Comparison of ENCODE assay signal across 8 cellular contexts in genomic region chr6:4407710-4408109, GRCh38.
DNase-seq lines count a peak whose midpoint lies in the region; ATAC-seq, FAIRE-seq and TF ChIP-seq lines count a peak whose summit lies in the region.
"Not testable (repeated sequence)": the region's sequence is repeated elsewhere in the genome, so short reads cannot be mapped to it uniquely, and the experiment has no call there.

No MANE protein-coding gene starts in this region.

- H3K27ac ChIP-seq in GM12878 (ENCODE audit: control insufficient read depth, insufficient read depth), result not testable (repeated sequence)

- TF ChIP-seq CTCF in GM12878 (IDR thresholded peaks at IDR 0.05 in 2 of 3, conservative IDR thresholded peaks at IDR 0.05 in 1 of 3; ENCODE audit: control insufficient read depth in 2 of 3, extremely low read depth in 1 of 3, insufficient read depth in 1 of 3, low read depth in 3 of 3, low read length in 3 of 3), result not testable (repeated sequence)

- not testable (repeated sequence) for H3K79me2 ChIP-seq in GM12878 (ENCODE audit: control insufficient read depth, insufficient read depth, low read length)

- RAD21 ChIA-PET in GM12878 (lab: Charles Lee; ENCODE audit: unreplicated experiment), result not testable (repeated sequence)

- POLR2A ChIA-PET in GM12878 (lab: Charles Lee), result not testable (repeated sequence)

- H3K4me2 ChIP-seq in GM12878 (ENCODE audit: control insufficient read depth, insufficient read depth), result peak overlapping the region; percentile 17; the same call in 1 of the 2 replicates

- intact Hi-C loops in GM12878 (cut with micrococcal nuclease; ENCODE audit: unreplicated experiment), result not testable (repeated sequence)

- H3K4me1 ChIP-seq in GM12878 (ENCODE audit: control insufficient read depth, insufficient read depth, low read length), result not testable (repeated sequence)

- TF ChIP-seq POLR2A in GM12878 (IDR thresholded peaks at IDR 0.05; ENCODE audit: low read depth, low read length), result not testable (repeated sequence)

- not testable (repeated sequence) for H3K9me3 ChIP-seq in GM12878 (replicated peaks; ENCODE audit: control insufficient read depth, insufficient read depth, low read length)

- in situ Hi-C loops in GM12878 (cut with MboI), result not testable (repeated sequence)

- TF ChIP-seq RAD21 in GM12878 (IDR thresholded peaks at IDR 0.05; ENCODE audit: insufficient read depth, low read depth, low read length), result not testable (repeated sequence)

- DNase-seq in CD1c-positive myeloid dendritic cell (ENCODE audit: extremely low spot score) (peak; percentile 89), NOMO-1 treated with DMSO at 0.1 percent for 48 hours (lab: John Stamatoyannopoulos, UW; ENCODE audit: unreplicated experiment) (peak; percentile 92), GM12878 (ENCODE audit: low read depth, low spot score) (peak; percentile 79)

- not testable (repeated sequence) for H3K4me3 ChIP-seq in GM12878

- not testable (repeated sequence) for BruUV-seq in GM12878 (replicated peaks; lab: Mats Ljungman, UMichigan)

- ATAC-seq in GM18868 (IDR thresholded peaks at IDR 0.05; ENCODE audit: unreplicated experiment) (peak; percentile 93), GM19468 (IDR thresholded peaks at IDR 0.05; ENCODE audit: extremely low read depth, unreplicated experiment) (peak; percentile 76), HG02588 (IDR thresholded peaks at IDR 0.05; ENCODE audit: unreplicated experiment) (peak; percentile 84), HG03066 (IDR thresholded peaks at IDR 0.05; ENCODE audit: low read depth, unreplicated experiment) (peak; percentile 92), HG03520 (IDR thresholded peaks at IDR 0.05; ENCODE audit: unreplicated experiment) (peak; percentile 94), GM12878 (peak; percentile 97)

- not testable (repeated sequence) for H3K27me3 ChIP-seq in GM12878 (replicated peaks in 1 of 2; ENCODE audit: control insufficient read depth in 2 of 2, insufficient read depth in 2 of 2, low read length in 1 of 2)

- H3K9ac ChIP-seq in GM12878 (ENCODE audit: control insufficient read depth, insufficient read depth, low read length), result not testable (repeated sequence)

- FAIRE-seq in GM12878 (lab: Jason Lieb, UNC), result peak; percentile 69

- not testable (repeated sequence) for H2AFZ ChIP-seq in GM12878 (ENCODE audit: control insufficient read depth, low read depth, low read length)

- 6% methylated on average over 1 of the region's 1 CpG for WGBS in GM12878 (ENCODE audit: insufficient coverage, insufficient replicate concordance, low lambda C conversion rate, missing lambda C conversion rate)

- peak in 1 of 2 experiments; percentile 49; a peak in 1 of 4 replicates for TF ChIP-seq EP300 in GM12878 (IDR thresholded peaks at IDR 0.05; ENCODE audit: borderline replicate concordance in 1 of 2, control insufficient read depth in 1 of 2, low read depth in 2 of 2, low read length in 2 of 2)

- H3K36me3 ChIP-seq in GM12878 (ENCODE audit: control insufficient read depth in 2 of 2, insufficient read depth in 2 of 2, low read length in 1 of 2), result not testable (repeated sequence)

- CTCF ChIA-PET in GM12878 (lab: Yijun Ruan, JAX), result not testable (repeated sequence)

- SMC1A ChIA-PET in GM12878 (lab: Charles Lee; ENCODE audit: uncharacterized antibody, unreplicated experiment), result interaction anchor here (0.6 to 0.7 kb wide), 2 partner anchors 15 to 410 kb away, joined by 3 read pairs; no protein-coding TSS in a partner anchor

- not testable (repeated sequence) for H4K20me1 ChIP-seq in GM12878 (ENCODE audit: control insufficient read depth, insufficient read depth)

TF ChIP-seq in GM12878, 131 proteins besides CTCF, POLR2A, EP300 and RAD21:
- peak; percentile 93 for TF ChIP-seq DPF2 (IDR thresholded peaks at IDR 0.05)
- TF ChIP-seq TCF7 (IDR thresholded peaks at IDR 0.05; ENCODE audit: borderline replicate concordance), result 0 out of 2 replicates have a peak, but pooled peaks have one; percentile 14
- TF ChIP-seq MEF2B (IDR thresholded peaks at IDR 0.05; ENCODE audit: partially characterized antibody, poor library complexity, severe bottlenecking), result peak; percentile 77
- TF ChIP-seq SKIL (IDR thresholded peaks at IDR 0.05; ENCODE audit: low read depth, poor library complexity, severe bottlenecking), result peak; percentile 58
- peak; percentile 89 for TF ChIP-seq MLLT1 (IDR thresholded peaks at IDR 0.05)
- peak; percentile 75 to 90 for TF ChIP-seq IKZF2 (IDR thresholded peaks at IDR 0.05)
- TF ChIP-seq ATF7 (IDR thresholded peaks at IDR 0.05; ENCODE audit: low read depth), result peak; percentile 95
- peak; percentile 93 for TF ChIP-seq SPI1 (IDR thresholded peaks at IDR 0.05; ENCODE audit: borderline replicate concordance, insufficient read depth, low read depth, low read length)
- TF ChIP-seq IRF4 (IDR thresholded peaks at IDR 0.05; ENCODE audit: low read depth, low read length), result peak; percentile 88
- TF ChIP-seq CREM (IDR thresholded peaks at IDR 0.05; ENCODE audit: low read depth), result peak; percentile 24; the same call in 1 of the 2 replicates
- TF ChIP-seq POU2F2 (IDR thresholded peaks at IDR 0.05; ENCODE audit: borderline replicate concordance, low read depth, low read length), result peak; percentile 67; the same call in 1 of the 3 replicates
- TF ChIP-seq BACH1 (IDR thresholded peaks at IDR 0.05; ENCODE audit: borderline replicate concordance), result peak; percentile 67; the same call in 1 of the 2 replicates
- TF ChIP-seq BHLHE40 (IDR thresholded peaks at IDR 0.05; ENCODE audit: borderline replicate concordance in 1 of 2, low read depth in 2 of 2, low read length in 1 of 2), result peak; percentile 14 to 51; a peak in 1 of 4 replicates
- peak; percentile 84 for TF ChIP-seq ZNF217 (IDR thresholded peaks at IDR 0.05)
- TF ChIP-seq NBN (IDR thresholded peaks at IDR 0.05), result peak; percentile 90
- 0 out of 2 replicates have a peak, but pooled peaks have one; percentile 43 for TF ChIP-seq HDGF (IDR thresholded peaks at IDR 0.05)
- peak; percentile 75; the same call in 1 of the 2 replicates for TF ChIP-seq MTA2 (IDR thresholded peaks at IDR 0.05; ENCODE audit: low read depth)
- TF ChIP-seq BMI1 (IDR thresholded peaks at IDR 0.05; ENCODE audit: borderline replicate concordance), result peak; percentile 62; the same call in 1 of the 2 replicates
- peak; percentile 49; the same call in 1 of the 2 replicates for TF ChIP-seq IKZF1 (conservative IDR thresholded peaks at IDR 0.05)
- TF ChIP-seq CBX5 (IDR thresholded peaks at IDR 0.05; ENCODE audit: low read depth), result peak; percentile 67
- TF ChIP-seq RELB (IDR thresholded peaks at IDR 0.05; ENCODE audit: low read depth), result peak; percentile 78
- TF ChIP-seq KLF5 (IDR thresholded peaks at IDR 0.05; ENCODE audit: partially characterized antibody), result peak; percentile 96
TF ChIP-seq in GM12878: peak in this region for 22; not testable (repeated sequence) for 109.
